In the genomic region with DNA sequence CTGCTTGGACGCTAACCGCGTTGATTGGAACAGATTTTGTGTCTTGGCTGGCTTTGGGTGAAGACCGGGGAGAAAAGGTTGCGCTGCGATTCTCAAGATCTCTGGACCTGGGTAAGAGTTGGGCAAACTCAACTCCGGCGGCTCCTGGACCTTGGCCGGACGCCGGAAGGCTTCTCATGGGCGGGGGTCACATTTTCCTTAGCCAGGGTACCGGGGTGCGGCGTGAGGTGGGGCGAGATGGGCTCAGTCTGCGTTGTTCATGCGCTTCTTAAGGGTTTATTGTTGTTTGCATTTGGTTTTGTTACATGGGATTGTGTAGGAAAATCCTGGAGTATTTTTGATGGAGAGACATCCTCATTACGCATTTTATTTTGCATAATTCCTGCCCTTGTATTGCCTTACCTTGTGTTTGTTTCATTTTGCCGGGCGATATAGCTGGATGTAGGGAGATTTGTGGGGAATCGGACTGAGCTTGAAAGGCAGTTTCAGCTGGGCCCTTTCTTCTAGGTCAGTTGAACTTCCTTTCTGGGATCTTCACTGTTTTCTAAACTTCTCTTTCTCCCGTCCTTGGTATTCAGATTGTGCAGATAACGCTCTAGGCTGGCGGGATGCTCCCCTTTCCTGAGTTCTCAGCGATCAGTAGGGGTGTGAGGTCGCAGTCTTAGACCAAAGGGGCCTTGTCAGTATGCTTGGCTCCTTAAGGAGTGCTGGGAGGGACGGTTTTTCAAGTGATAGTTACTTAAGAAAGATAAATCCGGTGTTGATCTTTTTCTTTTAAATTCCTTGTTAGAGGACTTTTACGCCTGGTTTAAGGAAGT, we compare ENCODE assay signal across 11 cellular contexts. TPM values are rescaled to one million over a fixed set of nuclear protein-coding genes. Genes with fewer than 3 reads are reported as not detected.
DNase-seq lines count a peak whose midpoint lies in the region; ATAC-seq and TF ChIP-seq lines count a peak whose summit lies in the region.
"Had no signal": no experiment of that assay in that cellular context is flagged by ENCODE, and none has a peak within 500 bp of the region (broad histone marks: within the 10 kb centered on the region; RNA-seq: fewer than 3 reads in every experiment).

No MANE protein-coding gene starts in this region.

- H3K36me3 Mint-ChIP-seq in activated CD4-positive, alpha-beta T cell treated with anti-CD3 and anti-CD28 coated beads, Interleukin-2, amount 10 ng/mL, durations not matched to agents 7 days and 5 days (ENCODE audit: low read depth) = no peaks in the 10 kb centered on the region

- in situ Hi-C loops in astrocyte of the cerebellum (cut with HindIII; ENCODE audit: low sequenced_read_pairs) = no loop called here

- H3K9me3 Mint-ChIP-seq in activated CD4-positive, alpha-beta T cell treated with anti-CD3 and anti-CD28 coated beads, Interleukin-2, amount 10 ng/mL, durations not matched to agents 7 days and 5 days = no peaks in the 10 kb centered on the region

- H3K36me3 ChIP-seq in rectal smooth muscle tissue (ENCODE audit: control insufficient read depth, insufficient read depth, low read length) = no peaks in the 10 kb centered on the region
- H3K36me3 ChIP-seq: HAP-1 had no signal

- H3K9ac ChIP-seq in rectal smooth muscle tissue (ENCODE audit: low read length) = no peak overlapping the region

- no peak overlapping the region for H3K27ac ChIP-seq in rectal smooth muscle tissue (ENCODE audit: low read depth, low read length)

- peaks cover 3% of the 10 kb centered on the region for H3K4me1 Mint-ChIP-seq in activated CD4-positive, alpha-beta T cell treated with anti-CD3 and anti-CD28 coated beads, Interleukin-2, amount 10 ng/mL, durations not matched to agents 7 days and 5 days

- POLR2A ChIA-PET in activated CD4-positive, alpha-beta T cell treated with anti-CD3 and anti-CD28 coated beads, Interleukin-2, amount 10 ng/mL, durations not matched to agents 7 days and 5 days (lab: Charles Lee) = no interaction called here

- H3K27me3 Mint-ChIP-seq in activated CD4-positive, alpha-beta T cell treated with anti-CD3 and anti-CD28 coated beads, Interleukin-2, amount 10 ng/mL, durations not matched to agents 7 days and 5 days = peaks cover 70% of the 10 kb centered on the region

- peak overlapping the region; percentile 55 for H3K4me3 ChIP-seq in astrocyte of the cerebellum (ENCODE audit: low read depth, low read length)
- peak overlapping the region; percentile 38 for H3K4me3 ChIP-seq in rectal smooth muscle tissue (ENCODE audit: low read length)

- ATAC-seq in GM18511 (IDR thresholded peaks at IDR 0.05; ENCODE audit: unreplicated experiment) (peak; percentile 4), HG02852 (IDR thresholded peaks at IDR 0.05; ENCODE audit: unreplicated experiment) (no peak), GM19035 (IDR thresholded peaks at IDR 0.05; ENCODE audit: unreplicated experiment) (no peak)
- ATAC-seq: T-helper 17 cell had no signal

- no peak for DNase-seq in astrocyte of the cerebellum (ENCODE audit: low read depth)
- DNase-seq in iPS-NIHi11 (ENCODE audit: low spot score) = peak; percentile 22
- DNase-seq in AML-193 (lab: John Stamatoyannopoulos, UW) = no peak
- no peak for DNase-seq in activated CD4-positive, alpha-beta T cell treated with anti-CD3 and anti-CD28 coated beads, Interleukin-2, amount 10 ng/mL, durations not matched to agents 7 days and 5 days
- DNase-seq: Caco-2, T-helper 17 cell had no signal

- no peak overlapping the region for H3K27ac Mint-ChIP-seq in activated CD4-positive, alpha-beta T cell treated with anti-CD3 and anti-CD28 coated beads, Interleukin-2, amount 10 ng/mL, durations not matched to agents 7 days and 5 days
- H3K27ac Mint-ChIP-seq: T-helper 17 cell had no signal

- H3K4me3 Mint-ChIP-seq in activated CD4-positive, alpha-beta T cell treated with anti-CD3 and anti-CD28 coated beads, Interleukin-2, amount 10 ng/mL, durations not matched to agents 7 days and 5 days = no peak overlapping the region
- H3K4me3 Mint-ChIP-seq: T-helper 17 cell had no signal

- H3K27me3 ChIP-seq in rectal smooth muscle tissue (ENCODE audit: control insufficient read depth, insufficient read depth, low read length) = peaks cover 2% of the 10 kb centered on the region

- CTCF ChIA-PET in activated CD4-positive, alpha-beta T cell treated with anti-CD3 and anti-CD28 coated beads, Interleukin-2, amount 10 ng/mL, durations not matched to agents 7 days and 5 days (lab: Charles Lee) = no interaction called here

- TF ChIP-seq CTCF in astrocyte of the cerebellum (IDR thresholded peaks at IDR 0.05; ENCODE audit: low read depth, low read length, missing control alignments) = no peak

- no peaks in the 10 kb centered on the region for H3K4me1 ChIP-seq in rectal smooth muscle tissue (ENCODE audit: control insufficient read depth, insufficient read depth, low read length)
- H3K4me1 ChIP-seq: Caco-2, HAP-1 had no signal

RNA-seq across cellular contexts. Expression of a gene that starts 0.6 kb away (rescaled TPM):
- not detected for total RNA-seq in activated CD4-positive, alpha-beta T cell treated with anti-CD3 and anti-CD28 coated beads, Interleukin-2, amount 10 ng/mL, durations not matched to agents 7 days and 5 days
- total RNA-seq: Caco-2, T-helper 17 cell had no signal
